2 cellular contexts compared by ENCODE assay signal in the genomic region with DNA sequence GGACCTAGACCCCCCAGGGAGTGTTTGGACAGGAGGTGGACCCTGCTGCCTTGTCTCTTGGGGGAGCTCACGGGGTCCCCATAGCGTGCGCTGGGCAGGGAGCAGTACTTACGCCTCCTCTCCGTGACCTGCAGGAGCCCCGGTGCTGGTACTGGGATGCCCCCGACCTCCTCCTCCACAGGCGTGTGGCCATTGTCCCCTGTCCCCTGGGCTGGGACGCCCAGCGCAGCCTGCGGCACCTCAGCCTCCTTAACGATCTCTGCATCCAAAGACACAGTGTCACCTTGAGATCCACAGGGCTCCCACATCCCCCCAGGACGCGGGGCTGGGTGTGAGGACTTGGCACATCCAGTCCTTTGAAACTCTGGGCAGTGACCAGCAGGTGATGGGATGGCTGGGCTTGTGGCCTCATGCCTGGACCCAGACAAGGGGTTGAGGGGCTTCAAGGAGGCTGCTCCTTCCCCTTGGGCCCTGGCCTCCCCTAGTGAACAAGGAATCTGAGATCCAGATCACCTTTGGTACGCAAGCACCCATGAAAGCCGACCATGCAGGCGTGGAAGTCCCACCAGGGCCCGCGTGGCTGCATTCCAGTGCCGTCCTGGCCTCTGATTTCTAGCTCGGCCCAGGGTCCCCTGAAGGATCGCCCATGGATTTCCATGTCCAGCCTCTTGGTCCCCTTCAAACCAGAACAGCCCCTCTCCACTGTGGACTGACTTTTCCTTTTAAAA.
TF ChIP-seq lines count a peak whose summit lies in the region.

No MANE protein-coding gene starts in this region.

TF ChIP-seq in HepG2, 621 proteins besides CTCF, POLR2A, EP300 and RAD21 (continues in another document):
- TF ChIP-seq RELA (CRISPR knock-in tag; IDR thresholded peaks at IDR 0.05) (no peak), PAX8 (CRISPR knock-in tag; IDR thresholded peaks at IDR 0.05; ENCODE audit: borderline replicate concordance) (no peak), ZNF891 (CRISPR knock-in tag; IDR thresholded peaks at IDR 0.05) (no peak), SOX5 (CRISPR knock-in tag; IDR thresholded peaks at IDR 0.05; ENCODE audit: borderline replicate concordance) (no peak), KAT2B (IDR thresholded peaks at IDR 0.05; ENCODE audit: borderline replicate concordance, low read depth, low read length) (no peak), TP53 (CRISPR knock-in tag; conservative IDR thresholded peaks at IDR 0.05) (no peak), ZFYVE20 (CRISPR knock-in tag; IDR thresholded peaks at IDR 0.05; ENCODE audit: borderline replicate concordance, low read depth) (no peak), DNMT3B (CRISPR knock-in tag; conservative IDR thresholded peaks at IDR 0.05) (no peak), SMARCC2 (IDR thresholded peaks at IDR 0.05) (no peak), CHCHD3 (CRISPR knock-in tag; IDR thresholded peaks at IDR 0.05) (no peak), SYNCRIP (IDR thresholded peaks at IDR 0.05; ENCODE audit: insufficient read depth, low read depth, low read length) (no peak), KDM5A (IDR thresholded peaks at IDR 0.05; ENCODE audit: borderline replicate concordance, low read length) (no peak)
- TF ChIP-seq, protein P1, sequence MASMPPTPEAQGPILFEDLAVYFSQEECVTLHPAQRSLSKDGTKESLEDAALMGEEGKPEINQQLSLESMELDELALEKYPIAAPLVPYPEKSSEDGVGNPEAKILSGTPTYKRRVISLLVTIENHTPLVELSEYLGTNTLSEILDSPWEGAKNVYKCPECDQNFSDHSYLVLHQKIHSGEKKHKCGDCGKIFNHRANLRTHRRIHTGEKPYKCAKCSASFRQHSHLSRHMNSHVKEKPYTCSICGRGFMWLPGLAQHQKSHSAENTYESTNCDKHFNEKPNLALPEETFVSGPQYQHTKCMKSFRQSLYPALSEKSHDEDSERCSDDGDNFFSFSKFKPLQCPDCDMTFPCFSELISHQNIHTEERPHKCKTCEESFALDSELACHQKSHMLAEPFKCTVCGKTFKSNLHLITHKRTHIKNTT (CRISPR knock-in tag; IDR thresholded peaks at IDR 0.05), result no peak
- TF ChIP-seq, protein P2, sequence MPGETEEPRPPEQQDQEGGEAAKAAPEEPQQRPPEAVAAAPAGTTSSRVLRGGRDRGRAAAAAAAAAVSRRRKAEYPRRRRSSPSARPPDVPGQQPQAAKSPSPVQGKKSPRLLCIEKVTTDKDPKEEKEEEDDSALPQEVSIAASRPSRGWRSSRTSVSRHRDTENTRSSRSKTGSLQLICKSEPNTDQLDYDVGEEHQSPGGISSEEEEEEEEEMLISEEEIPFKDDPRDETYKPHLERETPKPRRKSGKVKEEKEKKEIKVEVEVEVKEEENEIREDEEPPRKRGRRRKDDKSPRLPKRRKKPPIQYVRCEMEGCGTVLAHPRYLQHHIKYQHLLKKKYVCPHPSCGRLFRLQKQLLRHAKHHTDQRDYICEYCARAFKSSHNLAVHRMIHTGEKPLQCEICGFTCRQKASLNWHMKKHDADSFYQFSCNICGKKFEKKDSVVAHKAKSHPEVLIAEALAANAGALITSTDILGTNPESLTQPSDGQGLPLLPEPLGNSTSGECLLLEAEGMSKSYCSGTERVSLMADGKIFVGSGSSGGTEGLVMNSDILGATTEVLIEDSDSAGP (CRISPR knock-in tag; IDR thresholded peaks at IDR 0.05; ENCODE audit: borderline replicate concordance), result 0 out of 2 replicates have a peak, but pooled peaks have one; percentile 34
- TF ChIP-seq, protein P3, sequence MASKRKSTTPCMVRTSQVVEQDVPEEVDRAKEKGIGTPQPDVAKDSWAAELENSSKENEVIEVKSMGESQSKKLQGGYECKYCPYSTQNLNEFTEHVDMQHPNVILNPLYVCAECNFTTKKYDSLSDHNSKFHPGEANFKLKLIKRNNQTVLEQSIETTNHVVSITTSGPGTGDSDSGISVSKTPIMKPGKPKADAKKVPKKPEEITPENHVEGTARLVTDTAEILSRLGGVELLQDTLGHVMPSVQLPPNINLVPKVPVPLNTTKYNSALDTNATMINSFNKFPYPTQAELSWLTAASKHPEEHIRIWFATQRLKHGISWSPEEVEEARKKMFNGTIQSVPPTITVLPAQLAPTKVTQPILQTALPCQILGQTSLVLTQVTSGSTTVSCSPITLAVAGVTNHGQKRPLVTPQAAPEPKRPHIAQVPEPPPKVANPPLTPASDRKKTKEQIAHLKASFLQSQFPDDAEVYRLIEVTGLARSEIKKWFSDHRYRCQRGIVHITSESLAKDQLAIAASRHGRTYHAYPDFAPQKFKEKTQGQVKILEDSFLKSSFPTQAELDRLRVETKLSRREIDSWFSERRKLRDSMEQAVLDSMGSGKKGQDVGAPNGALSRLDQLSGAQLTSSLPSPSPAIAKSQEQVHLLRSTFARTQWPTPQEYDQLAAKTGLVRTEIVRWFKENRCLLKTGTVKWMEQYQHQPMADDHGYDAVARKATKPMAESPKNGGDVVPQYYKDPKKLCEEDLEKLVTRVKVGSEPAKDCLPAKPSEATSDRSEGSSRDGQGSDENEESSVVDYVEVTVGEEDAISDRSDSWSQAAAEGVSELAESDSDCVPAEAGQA (IDR thresholded peaks at IDR 0.05; ENCODE audit: low read depth), result no peak
- TF ChIP-seq, protein P3 (CRISPR knock-in tag; IDR thresholded peaks at IDR 0.05; ENCODE audit: borderline replicate concordance), result no peak

TF ChIP-seq in GM23338, 12 proteins besides CTCF, POLR2A, EP300 and RAD21:
- TF ChIP-seq, protein P4, sequence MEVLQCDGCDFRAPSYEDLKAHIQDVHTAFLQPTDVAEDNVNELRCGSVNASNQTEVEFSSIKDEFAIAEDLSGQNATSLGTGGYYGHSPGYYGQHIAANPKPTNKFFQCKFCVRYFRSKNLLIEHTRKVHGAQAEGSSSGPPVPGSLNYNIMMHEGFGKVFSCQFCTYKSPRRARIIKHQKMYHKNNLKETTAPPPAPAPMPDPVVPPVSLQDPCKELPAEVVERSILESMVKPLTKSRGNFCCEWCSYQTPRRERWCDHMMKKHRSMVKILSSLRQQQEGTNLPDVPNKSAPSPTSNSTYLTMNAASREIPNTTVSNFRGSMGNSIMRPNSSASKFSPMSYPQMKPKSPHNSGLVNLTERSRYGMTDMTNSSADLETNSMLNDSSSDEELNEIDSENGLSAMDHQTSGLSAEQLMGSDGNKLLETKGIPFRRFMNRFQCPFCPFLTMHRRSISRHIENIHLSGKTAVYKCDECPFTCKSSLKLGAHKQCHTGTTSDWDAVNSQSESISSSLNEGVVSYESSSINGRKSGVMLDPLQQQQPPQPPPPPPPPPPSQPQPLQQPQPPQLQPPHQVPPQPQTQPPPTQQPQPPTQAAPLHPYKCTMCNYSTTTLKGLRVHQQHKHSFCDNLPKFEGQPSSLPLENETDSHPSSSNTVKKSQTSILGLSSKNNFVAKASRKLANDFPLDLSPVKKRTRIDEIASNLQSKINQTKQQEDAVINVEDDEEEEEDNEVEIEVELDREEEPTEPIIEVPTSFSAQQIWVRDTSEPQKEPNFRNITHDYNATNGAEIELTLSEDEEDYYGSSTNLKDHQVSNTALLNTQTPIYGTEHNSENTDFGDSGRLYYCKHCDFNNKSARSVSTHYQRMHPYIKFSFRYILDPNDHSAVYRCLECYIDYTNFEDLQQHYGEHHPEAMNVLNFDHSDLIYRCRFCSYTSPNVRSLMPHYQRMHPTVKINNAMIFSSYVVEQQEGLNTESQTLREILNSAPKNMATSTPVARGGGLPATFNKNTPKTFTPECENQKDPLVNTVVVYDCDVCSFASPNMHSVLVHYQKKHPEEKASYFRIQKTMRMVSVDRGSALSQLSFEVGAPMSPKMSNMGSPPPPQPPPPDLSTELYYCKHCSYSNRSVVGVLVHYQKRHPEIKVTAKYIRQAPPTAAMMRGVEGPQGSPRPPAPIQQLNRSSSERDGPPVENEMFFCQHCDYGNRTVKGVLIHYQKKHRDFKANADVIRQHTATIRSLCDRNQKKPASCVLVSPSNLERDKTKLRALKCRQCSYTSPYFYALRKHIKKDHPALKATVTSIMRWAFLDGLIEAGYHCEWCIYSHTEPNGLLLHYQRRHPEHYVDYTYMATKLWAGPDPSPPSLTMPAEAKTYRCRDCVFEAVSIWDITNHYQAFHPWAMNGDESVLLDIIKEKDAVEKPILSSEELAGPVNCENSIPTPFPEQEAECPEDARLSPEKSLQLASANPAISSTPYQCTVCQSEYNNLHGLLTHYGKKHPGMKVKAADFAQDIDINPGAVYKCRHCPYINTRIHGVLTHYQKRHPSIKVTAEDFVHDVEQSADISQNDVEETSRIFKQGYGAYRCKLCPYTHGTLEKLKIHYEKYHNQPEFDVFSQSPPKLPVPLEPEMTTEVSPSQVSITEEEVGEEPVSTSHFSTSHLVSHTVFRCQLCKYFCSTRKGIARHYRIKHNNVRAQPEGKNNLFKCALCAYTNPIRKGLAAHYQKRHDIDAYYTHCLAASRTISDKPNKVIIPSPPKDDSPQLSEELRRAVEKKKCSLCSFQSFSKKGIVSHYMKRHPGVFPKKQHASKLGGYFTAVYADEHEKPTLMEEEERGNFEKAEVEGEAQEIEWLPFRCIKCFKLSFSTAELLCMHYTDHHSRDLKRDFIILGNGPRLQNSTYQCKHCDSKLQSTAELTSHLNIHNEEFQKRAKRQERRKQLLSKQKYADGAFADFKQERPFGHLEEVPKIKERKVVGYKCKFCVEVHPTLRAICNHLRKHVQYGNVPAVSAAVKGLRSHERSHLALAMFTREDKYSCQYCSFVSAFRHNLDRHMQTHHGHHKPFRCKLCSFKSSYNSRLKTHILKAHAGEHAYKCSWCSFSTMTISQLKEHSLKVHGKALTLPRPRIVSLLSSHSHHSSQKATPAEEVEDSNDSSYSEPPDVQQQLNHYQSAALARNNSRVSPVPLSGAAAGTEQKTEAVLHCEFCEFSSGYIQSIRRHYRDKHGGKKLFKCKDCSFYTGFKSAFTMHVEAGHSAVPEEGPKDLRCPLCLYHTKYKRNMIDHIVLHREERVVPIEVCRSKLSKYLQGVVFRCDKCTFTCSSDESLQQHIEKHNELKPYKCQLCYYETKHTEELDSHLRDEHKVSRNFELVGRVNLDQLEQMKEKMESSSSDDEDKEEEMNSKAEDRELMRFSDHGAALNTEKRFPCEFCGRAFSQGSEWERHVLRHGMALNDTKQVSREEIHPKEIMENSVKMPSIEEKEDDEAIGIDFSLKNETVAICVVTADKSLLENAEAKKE (CRISPR knock-in tag; IDR thresholded peaks at IDR 0.05), result no peak
- TF ChIP-seq ZNF114 (CRISPR knock-in tag; IDR thresholded peaks at IDR 0.05) (no peak), EZH2phosphoT487 (IDR thresholded peaks at IDR 0.05; ENCODE audit: unreplicated experiment) (no peak), STAT1 (IDR thresholded peaks at IDR 0.05; ENCODE audit: unreplicated experiment) (no peak), CREB1 (CRISPR knock-in tag; IDR thresholded peaks at IDR 0.05; ENCODE audit: low read depth) (no peak), POLR2AphosphoS5 (IDR thresholded peaks at IDR 0.05; ENCODE audit: low read depth) (no peak), EZH2 (IDR thresholded peaks at IDR 0.05; ENCODE audit: low read depth, unreplicated experiment) (no peak), ZNF331 (CRISPR knock-in tag; IDR thresholded peaks at IDR 0.05; ENCODE audit: low read depth) (no peak), NANOG (IDR thresholded peaks at IDR 0.05; ENCODE audit: borderline replicate concordance) (no peak), JUNB (IDR thresholded peaks at IDR 0.05; ENCODE audit: unreplicated experiment) (no peak)
- TF ChIP-seq, protein P5, sequence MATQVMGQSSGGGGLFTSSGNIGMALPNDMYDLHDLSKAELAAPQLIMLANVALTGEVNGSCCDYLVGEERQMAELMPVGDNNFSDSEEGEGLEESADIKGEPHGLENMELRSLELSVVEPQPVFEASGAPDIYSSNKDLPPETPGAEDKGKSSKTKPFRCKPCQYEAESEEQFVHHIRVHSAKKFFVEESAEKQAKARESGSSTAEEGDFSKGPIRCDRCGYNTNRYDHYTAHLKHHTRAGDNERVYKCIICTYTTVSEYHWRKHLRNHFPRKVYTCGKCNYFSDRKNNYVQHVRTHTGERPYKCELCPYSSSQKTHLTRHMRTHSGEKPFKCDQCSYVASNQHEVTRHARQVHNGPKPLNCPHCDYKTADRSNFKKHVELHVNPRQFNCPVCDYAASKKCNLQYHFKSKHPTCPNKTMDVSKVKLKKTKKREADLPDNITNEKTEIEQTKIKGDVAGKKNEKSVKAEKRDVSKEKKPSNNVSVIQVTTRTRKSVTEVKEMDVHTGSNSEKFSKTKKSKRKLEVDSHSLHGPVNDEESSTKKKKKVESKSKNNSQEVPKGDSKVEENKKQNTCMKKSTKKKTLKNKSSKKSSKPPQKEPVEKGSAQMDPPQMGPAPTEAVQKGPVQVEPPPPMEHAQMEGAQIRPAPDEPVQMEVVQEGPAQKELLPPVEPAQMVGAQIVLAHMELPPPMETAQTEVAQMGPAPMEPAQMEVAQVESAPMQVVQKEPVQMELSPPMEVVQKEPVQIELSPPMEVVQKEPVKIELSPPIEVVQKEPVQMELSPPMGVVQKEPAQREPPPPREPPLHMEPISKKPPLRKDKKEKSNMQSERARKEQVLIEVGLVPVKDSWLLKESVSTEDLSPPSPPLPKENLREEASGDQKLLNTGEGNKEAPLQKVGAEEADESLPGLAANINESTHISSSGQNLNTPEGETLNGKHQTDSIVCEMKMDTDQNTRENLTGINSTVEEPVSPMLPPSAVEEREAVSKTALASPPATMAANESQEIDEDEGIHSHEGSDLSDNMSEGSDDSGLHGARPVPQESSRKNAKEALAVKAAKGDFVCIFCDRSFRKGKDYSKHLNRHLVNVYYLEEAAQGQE (IDR thresholded peaks at IDR 0.05; ENCODE audit: unreplicated experiment), result no peak
- TF ChIP-seq, protein P6, sequence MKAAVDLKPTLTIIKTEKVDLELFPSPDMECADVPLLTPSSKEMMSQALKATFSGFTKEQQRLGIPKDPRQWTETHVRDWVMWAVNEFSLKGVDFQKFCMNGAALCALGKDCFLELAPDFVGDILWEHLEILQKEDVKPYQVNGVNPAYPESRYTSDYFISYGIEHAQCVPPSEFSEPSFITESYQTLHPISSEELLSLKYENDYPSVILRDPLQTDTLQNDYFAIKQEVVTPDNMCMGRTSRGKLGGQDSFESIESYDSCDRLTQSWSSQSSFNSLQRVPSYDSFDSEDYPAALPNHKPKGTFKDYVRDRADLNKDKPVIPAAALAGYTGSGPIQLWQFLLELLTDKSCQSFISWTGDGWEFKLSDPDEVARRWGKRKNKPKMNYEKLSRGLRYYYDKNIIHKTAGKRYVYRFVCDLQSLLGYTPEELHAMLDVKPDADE (IDR thresholded peaks at IDR 0.05), result no peak
